In the genomic region with DNA sequence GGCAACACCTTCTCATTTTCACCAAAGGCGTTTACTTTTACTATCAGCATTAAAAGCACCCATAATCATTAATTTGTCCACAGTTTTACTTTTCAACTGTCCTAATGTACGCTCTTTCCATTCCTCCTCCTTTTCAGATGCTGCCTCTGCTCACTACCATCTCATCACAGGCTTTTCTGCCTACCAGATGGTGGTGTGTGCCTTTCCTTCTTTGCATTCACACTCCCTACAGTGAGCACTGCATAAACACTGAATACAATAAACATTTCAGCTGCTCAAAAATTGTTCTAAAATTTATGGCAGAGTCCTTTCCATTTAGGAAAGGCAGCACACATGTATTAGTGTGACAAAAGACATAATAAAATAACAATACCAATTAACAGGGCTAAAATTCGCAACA, we compare ENCODE assay signal across 18 cellular contexts.
A peak's percentile ranks its signal among the peaks of the same experiment; 100 is the strongest.
DNase-seq lines count a peak whose midpoint lies in the region; ATAC-seq and TF ChIP-seq lines count a peak whose summit lies in the region.
"Had no signal": no experiment of that assay in that cellular context is flagged by ENCODE, and none has a peak within 500 bp of the region (broad histone marks: within the 10 kb centered on the region; RNA-seq: fewer than 3 reads in every experiment).

No MANE protein-coding gene starts in this region.

- peak overlapping the region; percentile 36; the same call in 1 of the 2 replicates for H3K27ac Mint-ChIP-seq in GM23338
- H3K27ac Mint-ChIP-seq: CD8-positive, alpha-beta memory T cell had no signal

- H3K4me3 Mint-ChIP-seq in GM23338, result no peak overlapping the region; the same call in 2 of the 3 replicates
- H3K4me3 Mint-ChIP-seq: CD8-positive, alpha-beta memory T cell had no signal

- H3F3A ChIP-seq in GM23338 (replicated peaks; ENCODE audit: low read depth) (no peaks in the 10 kb centered on the region), smooth muscle cell (ENCODE audit: low read depth) (no peaks in the 10 kb centered on the region)

- H3K27ac ChIP-seq in GM23338 (ENCODE audit: low read depth) (peak overlapping the region; percentile 22; the same call in 1 of the 2 replicates), SJSA1 (0 out of 2 replicates have a peak overlapping the region, but pooled peaks have one; percentile 4), smooth muscle cell (ENCODE audit: low read depth) (peak overlapping the region; percentile 94)
- H3K27ac ChIP-seq: BLaER1 treated with 17β-estradiol and CSF1 and Interleukin-3, amounts not matched to agents 10 nM and 100 nM had no signal

- peaks cover 2% of the 10 kb centered on the region for H3K27me3 Mint-ChIP-seq in GM23338 (ENCODE audit: insufficient read depth, low read depth, poor library complexity)
- H3K27me3 Mint-ChIP-seq: CD8-positive, alpha-beta memory T cell had no signal

- H4K20me1 ChIP-seq in GM23338 (replicated peaks; ENCODE audit: insufficient read depth) (no peaks in the 10 kb centered on the region), smooth muscle cell (ENCODE audit: low read depth) (no peaks in the 10 kb centered on the region)
- H4K20me1 ChIP-seq: BLaER1 treated with 17β-estradiol and CSF1 and Interleukin-3, amounts not matched to agents 10 nM and 100 nM had no signal

- DNase-seq in GM23338 (ENCODE audit: low spot score), result peak; percentile 16
- DNase-seq in SJSA1 (ENCODE audit: low read depth in 1 of 2, low spot score in 2 of 2), result no peak
- DNase-seq in kidney glomerular epithelial cell (lab: John Stamatoyannopoulos, UW), result peak; percentile 32
- no peak for DNase-seq in smooth muscle cell (lab: John Stamatoyannopoulos, UW; ENCODE audit: unreplicated experiment)
- DNase-seq in NCI-H2171 treated with DMSO at 0.1 percent for 48 hours (lab: John Stamatoyannopoulos, UW), result no peak
- no peak for DNase-seq in NCI-H1436 treated with DMSO at 0.1 percent for 48 hours (lab: John Stamatoyannopoulos, UW)
- DNase-seq: CD8-positive, alpha-beta memory T cell; DMS79 treated with DMSO at 0.1 percent for 48 hours; KG1; NCI-H1105 treated with DMSO at 0.1 percent for 48 hours; NCI-H187; NCI-H2107; NCI-H226; NCI-H524 treated with DMSO at 0.1 percent for 48 hours had no signal

- H3K9ac ChIP-seq in smooth muscle cell (ENCODE audit: low read depth), result peak overlapping the region; percentile 67
- H3K9ac ChIP-seq: BLaER1 treated with 17β-estradiol and CSF1 and Interleukin-3, amounts not matched to agents 10 nM and 100 nM had no signal

- no peaks in the 10 kb centered on the region for H3K27me3 ChIP-seq in GM23338 (ENCODE audit: insufficient read depth)
- H3K27me3 ChIP-seq in SJSA1 (replicated peaks), result no peaks in the 10 kb centered on the region
- no peaks in the 10 kb centered on the region for H3K27me3 ChIP-seq in smooth muscle cell (ENCODE audit: low read depth)
- H3K27me3 ChIP-seq: BLaER1 treated with 17β-estradiol and CSF1 and Interleukin-3, amounts not matched to agents 10 nM and 100 nM had no signal

- H3K9me3 Mint-ChIP-seq in GM23338, result no peaks in the 10 kb centered on the region; the same call in 2 of the 3 replicates

- H3K9me3 ChIP-seq in SJSA1 (replicated peaks), result no peaks in the 10 kb centered on the region
- H3K9me3 ChIP-seq in smooth muscle cell (replicated peaks; ENCODE audit: low read depth), result no peaks in the 10 kb centered on the region
- H3K9me3 ChIP-seq: BLaER1 treated with 17β-estradiol and CSF1 and Interleukin-3, amounts not matched to agents 10 nM and 100 nM had no signal

- peaks cover 26% of the 10 kb centered on the region for H3K4me1 Mint-ChIP-seq in GM23338
- H3K4me1 Mint-ChIP-seq: CD8-positive, alpha-beta memory T cell had no signal

- peak; percentile 79 for ATAC-seq in GM23338
- no peak for ATAC-seq in HG03159 (IDR thresholded peaks at IDR 0.05; ENCODE audit: unreplicated experiment)
- ATAC-seq: HCT116, HepG2 had no signal

- H3K4me1 ChIP-seq in GM23338 (ENCODE audit: insufficient read depth), result peaks cover 32% of the 10 kb centered on the region
- no peaks in the 10 kb centered on the region; the same call in 1 of the 2 replicates for H3K4me1 ChIP-seq in SJSA1 (replicated peaks)
- peaks cover 6% of the 10 kb centered on the region for H3K4me1 ChIP-seq in smooth muscle cell (ENCODE audit: low read depth)
- H3K4me1 ChIP-seq: BLaER1 treated with 17β-estradiol and CSF1 and Interleukin-3, amounts not matched to agents 10 nM and 100 nM had no signal

- H3K4me3 ChIP-seq in GM23338 (no peak overlapping the region), SJSA1 (no peak overlapping the region), smooth muscle cell (no peak overlapping the region)
- H3K4me3 ChIP-seq: BLaER1 treated with 17β-estradiol and CSF1 and Interleukin-3, amounts not matched to agents 10 nM and 100 nM had no signal

- H3K36me3 Mint-ChIP-seq in GM23338 (ENCODE audit: low read depth), result no peaks in the 10 kb centered on the region
- H3K36me3 Mint-ChIP-seq: CD8-positive, alpha-beta memory T cell had no signal

- no peaks in the 10 kb centered on the region for H3K9me2 ChIP-seq in GM23338 (ENCODE audit: insufficient read depth)

- no peaks in the 10 kb centered on the region for H3K79me2 ChIP-seq in GM23338 (replicated peaks; ENCODE audit: insufficient read depth)
- H3K79me2 ChIP-seq in smooth muscle cell (ENCODE audit: low read depth), result no peaks in the 10 kb centered on the region

- H2AFZ ChIP-seq in GM23338, result no peak overlapping the region
- H2AFZ ChIP-seq in smooth muscle cell (ENCODE audit: low read depth), result no peak overlapping the region

- no peaks in the 10 kb centered on the region for H3K36me3 ChIP-seq in GM23338 (ENCODE audit: insufficient read depth)
- H3K36me3 ChIP-seq in SJSA1, result no peaks in the 10 kb centered on the region
- no peaks in the 10 kb centered on the region for H3K36me3 ChIP-seq in smooth muscle cell (ENCODE audit: low read depth)
- H3K36me3 ChIP-seq: BLaER1 treated with 17β-estradiol and CSF1 and Interleukin-3, amounts not matched to agents 10 nM and 100 nM had no signal

- peak overlapping the region; percentile 16 for H3K4me2 ChIP-seq in GM23338
- H3K4me2 ChIP-seq in smooth muscle cell, result peak overlapping the region; percentile 30
- H3K4me2 ChIP-seq: BLaER1 treated with 17β-estradiol and CSF1 and Interleukin-3, amounts not matched to agents 10 nM and 100 nM had no signal

- no peak for TF ChIP-seq CTCF in GM23338 (conservative IDR thresholded peaks at IDR 0.05; ENCODE audit: low read depth in 2 of 2)
- TF ChIP-seq CTCF in smooth muscle cell (IDR thresholded peaks at IDR 0.05; ENCODE audit: borderline replicate concordance, insufficient read depth, poor library complexity, severe bottlenecking), result no peak

- WGBS in smooth muscle cell (ENCODE audit: low lambda C conversion rate), result 81% methylated on average over 3 of the region's 3 CpGs

TF ChIP-seq in GM23338, 12 proteins besides CTCF, POLR2A, EP300 and RAD21 (continues in another document):
- TF ChIP-seq CREB1 (CRISPR knock-in tag; IDR thresholded peaks at IDR 0.05; ENCODE audit: low read depth) (no peak), ZNF114 (CRISPR knock-in tag; IDR thresholded peaks at IDR 0.05) (no peak), JUNB (IDR thresholded peaks at IDR 0.05; ENCODE audit: unreplicated experiment) (no peak), EZH2 (IDR thresholded peaks at IDR 0.05; ENCODE audit: low read depth, unreplicated experiment) (no peak), NANOG (IDR thresholded peaks at IDR 0.05; ENCODE audit: borderline replicate concordance) (no peak), POLR2AphosphoS5 (IDR thresholded peaks at IDR 0.05; ENCODE audit: low read depth) (no peak), ZNF331 (CRISPR knock-in tag; IDR thresholded peaks at IDR 0.05; ENCODE audit: low read depth) (no peak), STAT1 (IDR thresholded peaks at IDR 0.05; ENCODE audit: unreplicated experiment) (no peak), EZH2phosphoT487 (IDR thresholded peaks at IDR 0.05; ENCODE audit: unreplicated experiment) (no peak)
- TF ChIP-seq, protein P1, sequence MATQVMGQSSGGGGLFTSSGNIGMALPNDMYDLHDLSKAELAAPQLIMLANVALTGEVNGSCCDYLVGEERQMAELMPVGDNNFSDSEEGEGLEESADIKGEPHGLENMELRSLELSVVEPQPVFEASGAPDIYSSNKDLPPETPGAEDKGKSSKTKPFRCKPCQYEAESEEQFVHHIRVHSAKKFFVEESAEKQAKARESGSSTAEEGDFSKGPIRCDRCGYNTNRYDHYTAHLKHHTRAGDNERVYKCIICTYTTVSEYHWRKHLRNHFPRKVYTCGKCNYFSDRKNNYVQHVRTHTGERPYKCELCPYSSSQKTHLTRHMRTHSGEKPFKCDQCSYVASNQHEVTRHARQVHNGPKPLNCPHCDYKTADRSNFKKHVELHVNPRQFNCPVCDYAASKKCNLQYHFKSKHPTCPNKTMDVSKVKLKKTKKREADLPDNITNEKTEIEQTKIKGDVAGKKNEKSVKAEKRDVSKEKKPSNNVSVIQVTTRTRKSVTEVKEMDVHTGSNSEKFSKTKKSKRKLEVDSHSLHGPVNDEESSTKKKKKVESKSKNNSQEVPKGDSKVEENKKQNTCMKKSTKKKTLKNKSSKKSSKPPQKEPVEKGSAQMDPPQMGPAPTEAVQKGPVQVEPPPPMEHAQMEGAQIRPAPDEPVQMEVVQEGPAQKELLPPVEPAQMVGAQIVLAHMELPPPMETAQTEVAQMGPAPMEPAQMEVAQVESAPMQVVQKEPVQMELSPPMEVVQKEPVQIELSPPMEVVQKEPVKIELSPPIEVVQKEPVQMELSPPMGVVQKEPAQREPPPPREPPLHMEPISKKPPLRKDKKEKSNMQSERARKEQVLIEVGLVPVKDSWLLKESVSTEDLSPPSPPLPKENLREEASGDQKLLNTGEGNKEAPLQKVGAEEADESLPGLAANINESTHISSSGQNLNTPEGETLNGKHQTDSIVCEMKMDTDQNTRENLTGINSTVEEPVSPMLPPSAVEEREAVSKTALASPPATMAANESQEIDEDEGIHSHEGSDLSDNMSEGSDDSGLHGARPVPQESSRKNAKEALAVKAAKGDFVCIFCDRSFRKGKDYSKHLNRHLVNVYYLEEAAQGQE (IDR thresholded peaks at IDR 0.05; ENCODE audit: unreplicated experiment), result no peak
- TF ChIP-seq, protein P2, sequence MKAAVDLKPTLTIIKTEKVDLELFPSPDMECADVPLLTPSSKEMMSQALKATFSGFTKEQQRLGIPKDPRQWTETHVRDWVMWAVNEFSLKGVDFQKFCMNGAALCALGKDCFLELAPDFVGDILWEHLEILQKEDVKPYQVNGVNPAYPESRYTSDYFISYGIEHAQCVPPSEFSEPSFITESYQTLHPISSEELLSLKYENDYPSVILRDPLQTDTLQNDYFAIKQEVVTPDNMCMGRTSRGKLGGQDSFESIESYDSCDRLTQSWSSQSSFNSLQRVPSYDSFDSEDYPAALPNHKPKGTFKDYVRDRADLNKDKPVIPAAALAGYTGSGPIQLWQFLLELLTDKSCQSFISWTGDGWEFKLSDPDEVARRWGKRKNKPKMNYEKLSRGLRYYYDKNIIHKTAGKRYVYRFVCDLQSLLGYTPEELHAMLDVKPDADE (IDR thresholded peaks at IDR 0.05), result no peak

Comparison
In these comparisons a context has a peak if more than half of its experiments do, and no peak if none do; other contexts are left out.
1. DNase-seq: peak in GM23338 (single experiment) and kidney glomerular epithelial cell (single experiment); none in SJSA1 (0 of 2), smooth muscle cell (single experiment), NCI-H2171 treated with DMSO at 0.1 percent for 48 hours (single experiment) and NCI-H1436 treated with DMSO at 0.1 percent for 48 hours (single experiment).
2. H3K27ac ChIP-seq: peak in every context shown above with its lines; median percentile 94 in smooth muscle cell; 22 in GM23338; 4 in SJSA1.